23 cellular contexts compared by ENCODE assay signal in the genomic region with DNA sequence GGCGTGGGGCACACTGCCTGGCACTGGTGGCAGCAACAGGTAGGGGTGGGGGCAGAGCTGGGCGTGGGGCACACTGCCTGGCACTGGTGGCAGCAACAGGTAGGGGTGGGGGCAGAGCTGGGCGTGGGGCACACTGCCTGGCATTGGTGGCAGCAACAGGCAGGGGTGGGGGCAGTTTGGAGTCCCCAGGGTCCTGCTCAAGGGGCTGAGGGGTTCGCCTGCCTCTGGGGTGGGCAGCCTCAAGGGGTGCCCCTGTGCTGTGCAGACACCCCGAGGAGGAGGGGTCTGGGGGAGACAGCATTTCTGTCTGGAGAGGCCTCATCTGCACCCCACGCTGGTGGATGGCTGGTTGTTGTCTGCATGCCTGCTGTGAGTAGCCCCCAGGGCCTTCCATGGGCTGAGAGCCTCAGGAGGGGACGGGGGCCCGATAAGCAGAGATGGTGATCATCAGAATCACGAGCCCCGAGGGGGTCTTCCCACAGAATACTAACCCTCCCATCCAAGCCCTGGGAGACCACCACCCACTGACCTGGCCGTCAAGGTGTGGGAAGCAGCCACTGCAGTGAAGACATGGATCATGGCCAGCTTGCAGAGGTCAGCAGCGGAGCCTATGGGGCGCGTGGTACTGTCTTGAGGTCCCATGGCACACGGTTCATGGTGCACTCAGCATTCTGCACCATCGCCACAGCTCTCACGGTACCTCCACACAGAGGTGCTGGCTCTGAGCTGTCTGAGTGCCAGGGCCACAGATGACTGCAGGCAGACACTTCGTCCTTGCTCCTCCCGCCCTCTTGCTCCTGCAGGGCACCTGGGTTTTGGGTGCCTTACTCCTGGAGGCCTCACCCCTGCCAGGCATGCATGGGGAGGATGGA. TPM values are rescaled to one million over a fixed set of nuclear protein-coding genes. Genes with fewer than 3 reads are reported as not detected.
DNase-seq lines count a peak whose midpoint lies in the region; ATAC-seq and TF ChIP-seq lines count a peak whose summit lies in the region.
"Had no signal": no experiment of that assay in that cellular context is flagged by ENCODE, and none has a peak within 500 bp of the region (broad histone marks: within the 10 kb centered on the region; RNA-seq: fewer than 3 reads in every experiment).

No MANE protein-coding gene starts in this region.

- DNase-seq in activated CD8-positive, alpha-beta memory T cell treated with anti-CD3 and anti-CD28 coated beads for 24 hours = peak; percentile 40
- no peak for DNase-seq in activated CD8-positive, alpha-beta memory T cell treated with anti-CD3 and anti-CD28 coated beads, Interleukin-2, amount 50 U/mL, for 4 hours
- DNase-seq in IMR-90 (no peak), lower lobe of right lung (no peak), GM13976 (ENCODE audit: low spot score) (no peak), tibial nerve (ENCODE audit: low spot score in 2 of 2) (no peak)
- DNase-seq in stimulated activated naive CD8-positive, alpha-beta T cell treated with anti-CD3 and anti-CD28 coated beads, Interleukin-15, amount 100 ng/mL, for 72 hours = peak in 1 of 2 donors; percentile 0
- DNase-seq in stimulated activated CD4-positive, alpha-beta T cell treated with anti-CD3 and anti-CD28 coated beads, Interleukin-4, amount 100 ng/mL, for 24 hours = no peak
- DNase-seq: activated CD4-positive, alpha-beta T cell treated with anti-CD3 and anti-CD28 coated beads, Interleukin-2, amount 10 ng/mL, durations not matched to agents 24 days and 14 days; activated naive CD8-positive, alpha-beta T cell treated with anti-CD3 and anti-CD28 coated beads for 36 hours; activated T-cell treated with anti-CD3 and anti-CD28 coated beads for 4 hours; effector CD8-positive, alpha-beta T cell; EL; kidney glomerular epithelial cell; NCI-H1417 treated with DMSO at 0.1 percent for 48 hours; NCI-H526; SHP77; T-helper 1 cell had no signal

- intact Hi-C loops in IMR-90 (cut with micrococcal nuclease) (no loop called here), lower lobe of right lung (cut with DNase I) (no loop called here)

- H3K23ac ChIP-seq in IMR-90 (ENCODE audit: low read depth, low read length) = no peak overlapping the region

- WGBS in IMR-90 (ENCODE audit: extremely low coverage in 2 of 2, insufficient read length in 1 of 2), 2 experiments = 93% methylated on average over 6 of the region's 19 CpGs; no CpG with 5 or more reads in 1 of the 2 experiments
- 89 to 90% methylated on average over 14 to 19 of the region's 19 CpGs for WGBS in tibial nerve, 2 donors

- H3K4me1 Mint-ChIP-seq in stimulated activated naive CD8-positive, alpha-beta T cell treated with anti-CD3 and anti-CD28 coated beads, Interleukin-15, amount 100 ng/mL, for 72 hours = no peaks in the 10 kb centered on the region
- H3K4me1 Mint-ChIP-seq: activated CD4-positive, alpha-beta T cell treated with anti-CD3 and anti-CD28 coated beads, Interleukin-2, amount 10 ng/mL, durations not matched to agents 24 days and 14 days; B cell; mesothelial cell of epicardium had no signal

- H2AFZ ChIP-seq in IMR-90 (replicated peaks; ENCODE audit: low read length, poor library complexity) = peak overlapping the region; percentile 33

- H2BK5ac ChIP-seq in IMR-90 (ENCODE audit: low read depth, low read length, poor library complexity, severe bottlenecking) = no peak overlapping the region

- H2AK5ac ChIP-seq in IMR-90 (ENCODE audit: low read depth, low read length) = no peak overlapping the region

- dilution Hi-C loops in IMR-90 (cut with HindIII; ENCODE audit: low sequenced_read_pairs, unreplicated experiment) = no loop called here

- no peak overlapping the region for H3K14ac ChIP-seq in IMR-90 (replicated peaks; ENCODE audit: low read depth, low read length)

- H3K9ac ChIP-seq in IMR-90 (ENCODE audit: low read depth, low read length) = no peak overlapping the region

- no peak overlapping the region for H4K8ac ChIP-seq in IMR-90 (ENCODE audit: low read depth in 2 of 2, low read length in 2 of 2)

- in situ Hi-C loops in IMR-90 (cut with MboI; ENCODE audit: low sequenced_read_pairs) (no loop called here), GM13976 (cut with MboI; ENCODE audit: low sequenced_read_pairs, unreplicated experiment) (no loop called here)

- H3K27me3 Mint-ChIP-seq in stimulated activated naive CD8-positive, alpha-beta T cell treated with anti-CD3 and anti-CD28 coated beads, Interleukin-15, amount 100 ng/mL, for 72 hours = no peaks in the 10 kb centered on the region
- H3K27me3 Mint-ChIP-seq: activated CD4-positive, alpha-beta T cell treated with anti-CD3 and anti-CD28 coated beads, Interleukin-2, amount 10 ng/mL, durations not matched to agents 24 days and 14 days; activated naive CD8-positive, alpha-beta T cell treated with anti-CD3 and anti-CD28 coated beads for 36 hours had no signal

- BruUV-seq in IMR-90 (replicated peaks; lab: Mats Ljungman, UMichigan) = no TSS peak

- no peak overlapping the region for H2BK20ac ChIP-seq in IMR-90 (ENCODE audit: low read depth, low read length)

- H3K9me3 ChIP-seq in IMR-90 (ENCODE audit: control insufficient read depth, insufficient read depth, low read length) = no peaks in the 10 kb centered on the region
- no peaks in the 10 kb centered on the region for H3K9me3 ChIP-seq in lower lobe of right lung
- no peaks in the 10 kb centered on the region for H3K9me3 ChIP-seq in tibial nerve
- H3K9me3 ChIP-seq: esophagus muscularis mucosa had no signal

- H3K9me1 ChIP-seq in IMR-90 (ENCODE audit: insufficient read depth, low read length) = no peaks in the 10 kb centered on the region

- no peaks in the 10 kb centered on the region for H3K36me3 ChIP-seq in IMR-90 (ENCODE audit: control insufficient read depth, insufficient read depth, low read length)
- no peaks in the 10 kb centered on the region for H3K36me3 ChIP-seq in lower lobe of right lung
- H3K36me3 ChIP-seq in tibial nerve = no peaks in the 10 kb centered on the region
- H3K36me3 ChIP-seq: esophagus muscularis mucosa had no signal

- no peak overlapping the region for H2AK9ac ChIP-seq in IMR-90 (replicated peaks; ENCODE audit: low read depth, low read length, poor library complexity)

- no peak overlapping the region for H4K5ac ChIP-seq in IMR-90 (ENCODE audit: low read depth, low read length)

- TF ChIP-seq POLR2A in IMR-90 (IDR thresholded peaks at IDR 0.05; ENCODE audit: low read depth, low read length) (no peak), tibial nerve (IDR thresholded peaks at IDR 0.05) (no peak)

- no peak overlapping the region for H4K91ac ChIP-seq in IMR-90 (ENCODE audit: insufficient read depth, low read depth, low read length)

- CTCF ChIA-PET in IMR-90 (lab: Yijun Ruan, JAX) = no interaction called here

- no peaks in the 10 kb centered on the region for H3K9me3 Mint-ChIP-seq in stimulated activated naive CD8-positive, alpha-beta T cell treated with anti-CD3 and anti-CD28 coated beads, Interleukin-15, amount 100 ng/mL, for 72 hours
- H3K9me3 Mint-ChIP-seq: activated CD4-positive, alpha-beta T cell treated with anti-CD3 and anti-CD28 coated beads, Interleukin-2, amount 10 ng/mL, durations not matched to agents 24 days and 14 days; activated naive CD8-positive, alpha-beta T cell treated with anti-CD3 and anti-CD28 coated beads for 36 hours; mesothelial cell of epicardium; nephron had no signal

- no peak for TF ChIP-seq RAD21 in IMR-90 (IDR thresholded peaks at IDR 0.05; ENCODE audit: low read length)

- H3K79me1 ChIP-seq in IMR-90 (ENCODE audit: low read depth in 1 of 2, low read length in 2 of 2) = no peaks in the 10 kb centered on the region

- no peak overlapping the region for H2BK15ac ChIP-seq in IMR-90 (ENCODE audit: low read depth, low read length)

- H3K4me3 Mint-ChIP-seq in stimulated activated naive CD8-positive, alpha-beta T cell treated with anti-CD3 and anti-CD28 coated beads, Interleukin-15, amount 100 ng/mL, for 72 hours = no peak overlapping the region
- H3K4me3 Mint-ChIP-seq: activated CD4-positive, alpha-beta T cell treated with anti-CD3 and anti-CD28 coated beads, Interleukin-2, amount 10 ng/mL, durations not matched to agents 24 days and 14 days; activated naive CD8-positive, alpha-beta T cell treated with anti-CD3 and anti-CD28 coated beads for 36 hours; B cell; mesothelial cell of epicardium; nephron had no signal

- POLR2A ChIA-PET in IMR-90 (lab: Charles Lee; ENCODE audit: unreplicated experiment) = no interaction called here

- H3K4me3 ChIP-seq in IMR-90 (ENCODE audit: insufficient read depth, low read depth, low read length) (no peak overlapping the region), lower lobe of right lung (no peak overlapping the region), tibial nerve (no peak overlapping the region)
- H3K4me3 ChIP-seq: esophagus muscularis mucosa had no signal

- H3K27me3 ChIP-seq in IMR-90 (ENCODE audit: control insufficient read depth, insufficient read depth, low read length) (peaks cover 31% of the 10 kb centered on the region), lower lobe of right lung (ENCODE audit: low read depth) (no peaks in the 10 kb centered on the region), tibial nerve (no peaks in the 10 kb centered on the region)
- H3K27me3 ChIP-seq: esophagus muscularis mucosa had no signal

- no peak for TF ChIP-seq EP300 in tibial nerve (IDR thresholded peaks at IDR 0.05)

- no peak overlapping the region for H2BK120ac ChIP-seq in IMR-90 (ENCODE audit: low read depth, low read length)

- TF ChIP-seq CTCF in IMR-90 (conservative IDR thresholded peaks at IDR 0.05; ENCODE audit: low read depth, low read length) (no peak), lower lobe of right lung (IDR thresholded peaks at IDR 0.05) (no peak), GM13976 (IDR thresholded peaks at IDR 0.05; ENCODE audit: borderline replicate concordance, control extremely low read depth, extremely low read depth, insufficient read depth, missing control alignments) (no peak), tibial nerve (IDR thresholded peaks at IDR 0.05) (no peak)

- H3K4me1 ChIP-seq in IMR-90 (ENCODE audit: control insufficient read depth, insufficient read depth, low read length) (no peaks in the 10 kb centered on the region), lower lobe of right lung (no peaks in the 10 kb centered on the region), tibial nerve (no peaks in the 10 kb centered on the region)
- H3K4me1 ChIP-seq: esophagus muscularis mucosa had no signal

- H3K4me2 ChIP-seq in IMR-90 (ENCODE audit: low read depth, low read length) = no peak overlapping the region

- no peak for ATAC-seq in IMR-90 (ENCODE audit: low read depth)
- ATAC-seq in lower lobe of right lung = peak; percentile 28 to 59
- ATAC-seq in stimulated activated naive CD8-positive, alpha-beta T cell treated with anti-CD3 and anti-CD28 coated beads, Interleukin-15, amount 100 ng/mL, for 72 hours = peak; percentile 27
- ATAC-seq: HepG2 had no signal

- no peaks in the 10 kb centered on the region for H4K20me1 ChIP-seq in IMR-90 (ENCODE audit: insufficient read depth, low read length)

- H3K18ac ChIP-seq in IMR-90 (ENCODE audit: low read depth, low read length) = no peak overlapping the region

- no peak overlapping the region for H3K4ac ChIP-seq in IMR-90 (ENCODE audit: low read depth, low read length)

- H3K56ac ChIP-seq in IMR-90 (ENCODE audit: extremely low read depth, insufficient read depth, low read length) = no peak overlapping the region

- H3K27ac ChIP-seq in IMR-90 (ENCODE audit: insufficient read depth, low read length) (no peak overlapping the region), lower lobe of right lung (no peak overlapping the region), tibial nerve (no peak overlapping the region)
- H3K27ac ChIP-seq: esophagus muscularis mucosa had no signal

- no peak overlapping the region for H3K27ac Mint-ChIP-seq in stimulated activated naive CD8-positive, alpha-beta T cell treated with anti-CD3 and anti-CD28 coated beads, Interleukin-15, amount 100 ng/mL, for 72 hours
- H3K27ac Mint-ChIP-seq: activated CD4-positive, alpha-beta T cell treated with anti-CD3 and anti-CD28 coated beads, Interleukin-2, amount 10 ng/mL, durations not matched to agents 24 days and 14 days; activated naive CD8-positive, alpha-beta T cell treated with anti-CD3 and anti-CD28 coated beads for 36 hours; B cell; mesothelial cell of epicardium; nephron had no signal

RNA-seq across cellular contexts. Expression of gene NAT8L, which starts 21.5 kb away (rescaled TPM):
- total RNA-seq in IMR-90 (2012; rRNA removed) (not detected in 2 replicates), lower lobe of right lung (0.24 TPM), tibial nerve (10 to 100 TPM in 1 of 4 donors, 1 to 10 TPM in 3; 1.8 to 11.1 (median 5.6) TPM)
- 0.04 and 0.05 TPM in 2 replicates for polyA plus RNA-seq in IMR-90 (2012; rRNA removed)
- polyA plus RNA-seq in IMR-90 (2012; cell fraction: cytosol; rRNA removed) = 0.05 TPM in 2 replicates
- 0.08 and 0.14 TPM in 2 replicates for polyA plus RNA-seq in IMR-90 (2012; cell fraction: nucleus; rRNA removed; ENCODE audit: low replicate concordance)
